Comparison of ENCODE assay signal across 8 cellular contexts in genomic region chr14:94128216-94128839, GRCh38. TPM values are rescaled to one million over a fixed set of nuclear protein-coding genes. Genes with fewer than 3 reads are reported as not detected.
DNase-seq lines count a peak whose midpoint lies in the region; ATAC-seq and TF ChIP-seq lines count a peak whose summit lies in the region.

No MANE protein-coding gene starts in this region.

- no peak for TF ChIP-seq CTCF in WTC11 (IDR thresholded peaks at IDR 0.05)
- TF ChIP-seq CTCF in foreskin fibroblast (IDR thresholded peaks at IDR 0.05; ENCODE audit: low read depth, low read length): no peak

- peaks cover 13% of the 10 kb centered on the region for H3K27me3 Mint-ChIP-seq in T-helper 2 cell treated with Interferon-gamma antibody and Interleukin-4, amounts not matched to agents 5 μg/mL and 100 μg/mL, for 36 hours (ENCODE audit: low read depth)
- peaks cover 8% of the 10 kb centered on the region for H3K27me3 Mint-ChIP-seq in WTC11 (ENCODE audit: low read depth)
- H3K27me3 Mint-ChIP-seq in stimulated activated naive B cell treated with anti-CD40 and anti-IgM and Interleukin-4, amounts not matched to agents 10 μg/mL and 1 μg/mL and 100 μg/mL, for 72 hours: no peaks in the 10 kb centered on the region

- peak overlapping the region; percentile 87 for H3K27ac Mint-ChIP-seq in T-helper 2 cell treated with Interferon-gamma antibody and Interleukin-4, amounts not matched to agents 5 μg/mL and 100 μg/mL, for 36 hours
- peak overlapping the region; percentile 17; the same call in 1 of the 2 replicates for H3K27ac Mint-ChIP-seq in WTC11
- H3K27ac Mint-ChIP-seq in stimulated activated naive B cell treated with anti-CD40 and anti-IgM and Interleukin-4, amounts not matched to agents 10 μg/mL and 1 μg/mL and 100 μg/mL, for 72 hours: peak overlapping the region; percentile 75

- H3K4me3 ChIP-seq in foreskin fibroblast (ENCODE audit: low read depth in 1 of 2, low read length in 2 of 2): peak overlapping the region; percentile 68 to 78

- no peaks in the 10 kb centered on the region for H3K36me3 Mint-ChIP-seq in T-helper 2 cell treated with Interferon-gamma antibody and Interleukin-4, amounts not matched to agents 5 μg/mL and 100 μg/mL, for 36 hours (ENCODE audit: low read depth)
- no peaks in the 10 kb centered on the region for H3K36me3 Mint-ChIP-seq in WTC11
- H3K36me3 Mint-ChIP-seq in stimulated activated naive B cell treated with anti-CD40 and anti-IgM and Interleukin-4, amounts not matched to agents 10 μg/mL and 1 μg/mL and 100 μg/mL, for 72 hours: peaks cover 11% of the 10 kb centered on the region in 2 donors

- H3K4me1 Mint-ChIP-seq in T-helper 2 cell treated with Interferon-gamma antibody and Interleukin-4, amounts not matched to agents 5 μg/mL and 100 μg/mL, for 36 hours (ENCODE audit: low read depth): peaks cover 15% of the 10 kb centered on the region
- peaks cover 11% of the 10 kb centered on the region for H3K4me1 Mint-ChIP-seq in WTC11
- peaks cover 12 to 27% of the 10 kb centered on the region in 2 donors for H3K4me1 Mint-ChIP-seq in stimulated activated naive B cell treated with anti-CD40 and anti-IgM and Interleukin-4, amounts not matched to agents 10 μg/mL and 1 μg/mL and 100 μg/mL, for 72 hours

- no peak for DNase-seq in T-helper 2 cell treated with Interferon-gamma antibody and Interleukin-4, amounts not matched to agents 5 μg/mL and 100 μg/mL, for 36 hours (ENCODE audit: low spot score)
- DNase-seq in T-helper 2 cell: no peak
- DNase-seq in WTC11 (ENCODE audit: low spot score): no peak
- no peak for DNase-seq in foreskin fibroblast
- DNase-seq in stimulated activated naive B cell treated with anti-CD40 and anti-IgM and Interleukin-4, amounts not matched to agents 10 μg/mL and 1 μg/mL and 100 μg/mL, for 72 hours: no peak
- no peak for DNase-seq in SHP77 (lab: John Stamatoyannopoulos, UW)
- DNase-seq in NCI-H446 (lab: John Stamatoyannopoulos, UW): no peak

- ATAC-seq in WTC11 (no peak), HG03354 (IDR thresholded peaks at IDR 0.05; ENCODE audit: poor library complexity, severe bottlenecking, unreplicated experiment) (no peak)
- no peak for ATAC-seq in stimulated activated naive B cell treated with anti-CD40 and anti-IgM and Interleukin-4, amounts not matched to agents 10 μg/mL and 1 μg/mL and 100 μg/mL, for 72 hours (replicated peaks)

- POLR2A ChIA-PET in WTC11 (lab: Charles Lee): interaction anchor here (0.6 to 1.7 kb wide), 2 partner anchors 42 to 47 kb away, joined by 3 to 5 read pairs; partner anchors contain the start of genes DDX24 and IFI27L1

- CTCF ChIA-PET in WTC11 (lab: Charles Lee): interaction anchor here (0.6 to 2.8 kb wide), 11 partner anchors 9 to 189 kb away, joined by 3 to 15 read pairs (median 6); partner anchors contain the start of genes DDX24 and IFI27L1

- H3K4me3 Mint-ChIP-seq in T-helper 2 cell treated with Interferon-gamma antibody and Interleukin-4, amounts not matched to agents 5 μg/mL and 100 μg/mL, for 36 hours: peak overlapping the region; percentile 84
- peak overlapping the region; percentile 75 for H3K4me3 Mint-ChIP-seq in WTC11
- peak overlapping the region; percentile 89 to 96 for H3K4me3 Mint-ChIP-seq in stimulated activated naive B cell treated with anti-CD40 and anti-IgM and Interleukin-4, amounts not matched to agents 10 μg/mL and 1 μg/mL and 100 μg/mL, for 72 hours

- no peaks in the 10 kb centered on the region for H3K9me3 Mint-ChIP-seq in T-helper 2 cell treated with Interferon-gamma antibody and Interleukin-4, amounts not matched to agents 5 μg/mL and 100 μg/mL, for 36 hours
- no peaks in the 10 kb centered on the region for H3K9me3 Mint-ChIP-seq in WTC11
- no peaks in the 10 kb centered on the region for H3K9me3 Mint-ChIP-seq in stimulated activated naive B cell treated with anti-CD40 and anti-IgM and Interleukin-4, amounts not matched to agents 10 μg/mL and 1 μg/mL and 100 μg/mL, for 72 hours

TF ChIP-seq in WTC11, 78 proteins besides CTCF, POLR2A, EP300 and RAD21:
- TF ChIP-seq ZNF232 (CRISPR knock-in tag; IDR thresholded peaks at IDR 0.05) (no peak), RORB (CRISPR knock-in tag; IDR thresholded peaks at IDR 0.05) (no peak)
TF ChIP-seq in WTC11: peak in this region for 0.

RNA-seq across cellular contexts. Expression of gene IFI27L2, which starts 1.1 kb away (rescaled TPM):
- 22.1 to 37.2 TPM (median 35.5 TPM) in 3 replicates for total RNA-seq in WTC11 (2021)

RNA-seq across cellular contexts. Expression of gene IFI27, which starts 17.8 kb away (rescaled TPM):
- 1.8 to 3.2 TPM (median 2.4 TPM) in 3 replicates for total RNA-seq in WTC11 (2021)

RNA-seq across cellular contexts. Expression of gene PPP4R4, which starts 45.8 kb away (rescaled TPM):
- 8.1 to 9.6 TPM (median 8.2 TPM) in 3 replicates for total RNA-seq in WTC11 (2021)

RNA-seq across cellular contexts. Expression of gene IFI27L1, which starts 47.2 kb away (rescaled TPM):
- total RNA-seq in WTC11 (2021): 27.6 to 34.1 TPM (median 32.3 TPM) in 3 replicates

RNA-seq across cellular contexts. Expression of gene DDX24, which starts 47.3 kb away (rescaled TPM):
- total RNA-seq in WTC11 (2021): 137 to 174 TPM (median 140 TPM) in 3 replicates

Comparison
In these comparisons a context has a peak if more than half of its experiments do, and no peak if none do; other contexts are left out.
1. H3K27ac Mint-ChIP-seq: peak in every context shown above with its lines; median percentile 87 in T-helper 2 cell treated with Interferon-gamma antibody and Interleukin-4, amounts not matched to agents 5 μg/mL and 100 μg/mL, for 36 hours; 75 in stimulated activated naive B cell treated with anti-CD40 and anti-IgM and Interleukin-4, amounts not matched to agents 10 μg/mL and 1 μg/mL and 100 μg/mL, for 72 hours; 17 in WTC11.